Comparison of ENCODE assay signal across 9 cellular contexts in the genomic region with DNA sequence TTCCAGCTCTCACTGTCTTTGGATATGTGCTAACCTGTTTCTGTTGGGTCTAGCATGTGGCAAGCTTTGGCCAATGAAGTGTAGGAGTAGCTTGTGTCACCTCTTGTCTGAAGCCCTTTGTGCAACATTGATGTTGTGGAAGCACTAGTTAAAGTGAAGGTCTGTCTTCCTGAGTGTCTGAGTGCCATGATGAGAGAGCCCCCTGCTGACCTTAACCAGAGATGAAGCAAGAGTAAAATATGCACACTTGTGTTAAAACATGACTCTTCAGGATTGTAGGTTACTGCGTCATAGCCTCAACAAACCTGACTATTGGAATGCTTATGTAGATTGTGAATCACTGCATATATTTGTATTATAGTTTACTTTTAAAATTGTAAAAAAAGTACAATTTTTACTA.
DNase-seq lines count a peak whose midpoint lies in the region; ATAC-seq and TF ChIP-seq lines count a peak whose summit lies in the region.
"Had no signal": no experiment of that assay in that cellular context is flagged by ENCODE, and none has a peak within 500 bp of the region (broad histone marks: within the 10 kb centered on the region; RNA-seq: fewer than 3 reads in every experiment).

No MANE protein-coding gene starts in this region.

- in situ Hi-C loops in gastrocnemius medialis (cut with MboI; ENCODE audit: low sequenced_read_pairs in 4 of 4): no loop called here

- 61 to 72% methylated on average over 1 of the region's 1 CpG for WGBS in aorta, 2 donors

- no peak overlapping the region for H3K27ac ChIP-seq in cardiac muscle cell
- H3K27ac ChIP-seq in right atrium auricular region: no peak overlapping the region
- H3K27ac ChIP-seq in aorta (ENCODE audit: low read depth in 1 of 2, low read length in 2 of 2): no peak overlapping the region
- H3K27ac ChIP-seq in gastrocnemius medialis: no peak overlapping the region
- H3K27ac ChIP-seq: thyroid gland had no signal

- H3K4me3 Mint-ChIP-seq in glutamatergic neuron (ENCODE audit: unreplicated experiment): no peak overlapping the region

- DNase-seq in cardiac muscle cell (ENCODE audit: low read depth in 1 of 2, low spot score in 1 of 2) (peak; percentile 61 to 73), right atrium auricular region (ENCODE audit: low spot score) (no peak), RPMI8226 (peak; percentile 28), glutamatergic neuron (no peak), aorta (no peak), gastrocnemius medialis (no peak)
- no peak for DNase-seq in effector CD8-positive, alpha-beta T cell (lab: John Stamatoyannopoulos, UW)

- H3K36me3 ChIP-seq in cardiac muscle cell (no peaks in the 10 kb centered on the region), right atrium auricular region (no peaks in the 10 kb centered on the region), aorta (ENCODE audit: control insufficient read depth in 1 of 2, insufficient read depth in 2 of 2, low read length in 1 of 2) (no peaks in the 10 kb centered on the region), gastrocnemius medialis (no peaks in the 10 kb centered on the region)
- H3K36me3 ChIP-seq: thyroid gland had no signal

- no peaks in the 10 kb centered on the region for H3K27me3 Mint-ChIP-seq in glutamatergic neuron (ENCODE audit: unreplicated experiment)

- H3K9me3 Mint-ChIP-seq in glutamatergic neuron (ENCODE audit: unreplicated experiment): no peaks in the 10 kb centered on the region

- no peaks in the 10 kb centered on the region for H3K36me3 Mint-ChIP-seq in glutamatergic neuron (ENCODE audit: unreplicated experiment)

- TF ChIP-seq POLR2A in gastrocnemius medialis (IDR thresholded peaks at IDR 0.05): no peak

- TF ChIP-seq CTCF in cardiac muscle cell (IDR thresholded peaks at IDR 0.05; ENCODE audit: low read depth, low read length) (peak; percentile 48), right atrium auricular region (IDR thresholded peaks at IDR 0.05) (peak in 1 of 2 donors; percentile 45), glutamatergic neuron (IDR thresholded peaks at IDR 0.05; ENCODE audit: partially characterized antibody, unreplicated experiment) (peak; percentile 52), gastrocnemius medialis (IDR thresholded peaks at IDR 0.05 in 4 of 5, conservative IDR thresholded peaks at IDR 0.05 in 1 of 5) (no peak)

- intact Hi-C loops in aorta (cut with DNase I) (no loop called here), gastrocnemius medialis (cut with DNase I; ENCODE audit: low total_unique reads) (no loop called here)

- no peaks in the 10 kb centered on the region for H3K4me1 Mint-ChIP-seq in glutamatergic neuron (ENCODE audit: low read depth, unreplicated experiment)

- H3K4me3 ChIP-seq in cardiac muscle cell: no peak overlapping the region
- no peak overlapping the region for H3K4me3 ChIP-seq in right atrium auricular region
- no peak overlapping the region for H3K4me3 ChIP-seq in aorta (ENCODE audit: low read length in 2 of 2)
- no peak overlapping the region for H3K4me3 ChIP-seq in gastrocnemius medialis
- H3K4me3 ChIP-seq: thyroid gland had no signal

- H3K9me3 ChIP-seq in cardiac muscle cell (ENCODE audit: low read depth) (no peaks in the 10 kb centered on the region), right atrium auricular region (no peaks in the 10 kb centered on the region), aorta (ENCODE audit: control insufficient read depth, low read length) (no peaks in the 10 kb centered on the region), gastrocnemius medialis (no peaks in the 10 kb centered on the region)
- H3K9me3 ChIP-seq: thyroid gland had no signal

- ATAC-seq in aorta (ENCODE audit: low FRiP score) (peak; percentile 52), gastrocnemius medialis (no peak), HG02610 (IDR thresholded peaks at IDR 0.05; ENCODE audit: unreplicated experiment) (no peak)

- H3K27ac Mint-ChIP-seq in glutamatergic neuron (ENCODE audit: unreplicated experiment): no peak overlapping the region

- H3K27me3 ChIP-seq in cardiac muscle cell (no peaks in the 10 kb centered on the region), right atrium auricular region (no peaks in the 10 kb centered on the region), aorta (ENCODE audit: control insufficient read depth in 1 of 2, insufficient read depth in 2 of 2, low read length in 1 of 2) (no peaks in the 10 kb centered on the region), gastrocnemius medialis (no peaks in the 10 kb centered on the region)
- H3K27me3 ChIP-seq: thyroid gland had no signal

- H3K4me1 ChIP-seq in cardiac muscle cell (ENCODE audit: low read depth) (no peaks in the 10 kb centered on the region), right atrium auricular region (no peaks in the 10 kb centered on the region), aorta (ENCODE audit: control insufficient read depth in 1 of 2, insufficient read depth in 2 of 2, low read length in 2 of 2) (no peaks in the 10 kb centered on the region), gastrocnemius medialis (no peaks in the 10 kb centered on the region)
- H3K4me1 ChIP-seq: thyroid gland had no signal

Comparison
In these comparisons a context has a peak if more than half of its experiments do, and no peak if none do; other contexts are left out.
1. DNase-seq: peak in cardiac muscle cell (2 of 2) and RPMI8226 (single experiment); none in right atrium auricular region (single experiment), glutamatergic neuron (single experiment), aorta (0 of 2), effector CD8-positive, alpha-beta T cell (single experiment) and gastrocnemius medialis (0 of 2).
2. CTCF ChIP-seq: peak in cardiac muscle cell (single experiment) and glutamatergic neuron (single experiment); none in gastrocnemius medialis (0 of 5).